ENCODE assay signal across 1 cellular context in genomic region chr11:96390403-96390830, GRCh38.
TF ChIP-seq lines count a peak whose summit lies in the region.

No MANE protein-coding gene starts in this region.

TF ChIP-seq in H1, 55 proteins besides CTCF, POLR2A, EP300 and RAD21:
- no peak for TF ChIP-seq SIN3A (conservative IDR thresholded peaks at IDR 0.05 in 1 of 2, IDR thresholded peaks at IDR 0.05 in 1 of 2; ENCODE audit: low read depth in 1 of 2, low read length in 2 of 2)
- no peak for TF ChIP-seq NRF1 (IDR thresholded peaks at IDR 0.05; ENCODE audit: low read depth, low read length)
- no peak for TF ChIP-seq RXRA (IDR thresholded peaks at IDR 0.05; ENCODE audit: insufficient read depth, low read depth, low read length)
- no peak for TF ChIP-seq SP4 (IDR thresholded peaks at IDR 0.05; ENCODE audit: low read length)
- TF ChIP-seq CBX8 (IDR thresholded peaks at IDR 0.05; ENCODE audit: borderline replicate concordance, low read depth, low read length), result no peak
- no peak for TF ChIP-seq SP1 (IDR thresholded peaks at IDR 0.05; ENCODE audit: low read depth, low read length)
- no peak for TF ChIP-seq SIX5 (IDR thresholded peaks at IDR 0.05; ENCODE audit: low read depth, low read length)
- TF ChIP-seq USF2 (IDR thresholded peaks at IDR 0.05; ENCODE audit: low read length), result no peak
TF ChIP-seq in H1: peak in this region for 0.
